9 cellular contexts compared by ENCODE assay signal in the genomic region with DNA sequence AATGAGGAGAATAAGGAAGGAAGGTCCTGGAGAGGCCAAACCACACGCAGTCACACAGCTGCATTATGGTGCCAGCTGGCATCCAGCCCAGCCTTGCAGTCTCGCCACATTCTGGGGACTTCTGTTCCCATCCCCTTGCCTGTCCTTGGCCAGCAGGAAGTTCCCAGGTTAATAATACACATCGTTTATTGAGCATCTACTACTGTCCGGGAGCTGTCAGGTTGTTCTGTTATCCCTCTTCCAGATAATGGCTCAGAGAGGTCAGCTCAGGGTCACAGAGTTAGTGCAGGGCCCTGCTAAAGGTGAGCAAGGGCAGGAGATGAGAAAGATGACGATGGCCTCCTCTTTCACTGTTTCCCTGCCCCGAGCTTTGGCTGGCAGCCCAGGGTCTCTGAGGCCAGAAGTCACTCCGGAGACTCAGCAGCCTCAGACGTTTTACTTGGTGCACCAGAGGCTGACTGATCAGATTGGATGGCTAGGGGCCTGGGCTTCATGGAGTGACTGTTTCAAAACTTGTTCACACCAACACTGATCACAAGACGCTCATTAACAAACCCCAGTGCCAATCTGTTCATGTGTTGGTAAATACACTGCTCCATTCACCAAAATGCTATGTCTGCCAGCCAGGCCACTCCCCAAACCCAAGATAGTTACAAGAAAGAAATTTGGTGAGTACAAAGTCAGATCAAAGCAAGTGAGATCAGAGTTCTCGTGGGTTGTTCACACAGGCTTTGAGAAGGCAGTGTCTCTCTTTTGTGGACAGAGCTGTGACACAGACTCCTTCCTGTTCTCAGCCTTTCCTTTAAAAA.
DNase-seq lines count a peak whose midpoint lies in the region; ATAC-seq lines count a peak whose summit lies in the region.
"Had no signal": no experiment of that assay in that cellular context is flagged by ENCODE, and none has a peak within 500 bp of the region (broad histone marks: within the 10 kb centered on the region; RNA-seq: fewer than 3 reads in every experiment).

No MANE protein-coding gene starts in this region.

- H3K4me3 Mint-ChIP-seq in activated CD8-positive, alpha-beta memory T cell treated with anti-CD3 and anti-CD28 coated beads, Interleukin-2, amount 10 ng/mL, durations not matched to agents 7 days and 5 days, result no peak overlapping the region
- H3K4me3 Mint-ChIP-seq in naive thymus-derived CD4-positive, alpha-beta T cell, result peak overlapping the region; percentile 47 to 80 (median 68)
- H3K4me3 Mint-ChIP-seq: naive B cell had no signal

- H3K9me3 Mint-ChIP-seq in activated CD8-positive, alpha-beta memory T cell treated with anti-CD3 and anti-CD28 coated beads, Interleukin-2, amount 10 ng/mL, durations not matched to agents 7 days and 5 days (ENCODE audit: low read depth), result no peaks in the 10 kb centered on the region
- H3K9me3 Mint-ChIP-seq in naive thymus-derived CD4-positive, alpha-beta T cell, result peaks cover 0 to under 1% (median 0%) of the 10 kb centered on the region in 11 donors

- H3K27ac Mint-ChIP-seq in activated CD8-positive, alpha-beta memory T cell treated with anti-CD3 and anti-CD28 coated beads, Interleukin-2, amount 10 ng/mL, durations not matched to agents 7 days and 5 days, result peak overlapping the region; percentile 54
- peak overlapping the region; percentile 18 to 93 (median 66) for H3K27ac Mint-ChIP-seq in naive thymus-derived CD4-positive, alpha-beta T cell
- H3K27ac Mint-ChIP-seq: naive B cell had no signal

- H3K4me3 ChIP-seq in SJCRH30 (no peak overlapping the region), H7 (ENCODE audit: insufficient read depth, low read depth, low read length) (no peak overlapping the region)
- H3K4me3 ChIP-seq in naive thymus-derived CD4-positive, alpha-beta T cell (ENCODE audit: low read length), result peak overlapping the region; percentile 24

- peaks cover 33% of the 10 kb centered on the region for H3K4me1 ChIP-seq in SJCRH30
- peaks cover 19 to 25% of the 10 kb centered on the region in 2 donors for H3K4me1 ChIP-seq in naive thymus-derived CD4-positive, alpha-beta T cell (ENCODE audit: control insufficient read depth in 2 of 2, insufficient read depth in 2 of 2, low read length in 2 of 2)

- H3K36me3 ChIP-seq in SJCRH30 (no peaks in the 10 kb centered on the region; the same call in 1 of the 2 replicates), H7 (replicated peaks; ENCODE audit: control insufficient read depth, insufficient read depth, low read length) (no peaks in the 10 kb centered on the region)
- no peaks in the 10 kb centered on the region for H3K36me3 ChIP-seq in naive thymus-derived CD4-positive, alpha-beta T cell (ENCODE audit: control insufficient read depth in 2 of 3, insufficient read depth in 3 of 3, low read length in 3 of 3)

- peak overlapping the region; percentile 3; the same call in 1 of the 2 replicates for H3K27ac ChIP-seq in SJCRH30
- no peak overlapping the region for H3K27ac ChIP-seq in naive thymus-derived CD4-positive, alpha-beta T cell (ENCODE audit: low read depth, low read length)

- POLR2A ChIA-PET in naive thymus-derived CD4-positive, alpha-beta T cell (lab: Charles Lee), result interaction anchor here (0.6 to 1.7 kb wide), 2 partner anchors 13 to 96 kb away, joined by 3 to 7 read pairs; no protein-coding TSS in a partner anchor

- no peaks in the 10 kb centered on the region for H3K27me3 Mint-ChIP-seq in activated CD8-positive, alpha-beta memory T cell treated with anti-CD3 and anti-CD28 coated beads, Interleukin-2, amount 10 ng/mL, durations not matched to agents 7 days and 5 days
- peaks cover 0 to 6% (median 4%) of the 10 kb centered on the region in 5 donors for H3K27me3 Mint-ChIP-seq in naive thymus-derived CD4-positive, alpha-beta T cell

- ATAC-seq in activated CD8-positive, alpha-beta memory T cell treated with anti-CD3 and anti-CD28 coated beads, Interleukin-2, amount 10 ng/mL, durations not matched to agents 7 days and 5 days, result peak; percentile 69
- peak; percentile 98 for ATAC-seq in naive thymus-derived CD4-positive, alpha-beta T cell
- ATAC-seq in GM21619 (IDR thresholded peaks at IDR 0.05; ENCODE audit: unreplicated experiment), result no peak

- no peaks in the 10 kb centered on the region for H3K36me3 Mint-ChIP-seq in activated CD8-positive, alpha-beta memory T cell treated with anti-CD3 and anti-CD28 coated beads, Interleukin-2, amount 10 ng/mL, durations not matched to agents 7 days and 5 days
- H3K36me3 Mint-ChIP-seq in naive thymus-derived CD4-positive, alpha-beta T cell, result no peaks in the 10 kb centered on the region
- H3K36me3 Mint-ChIP-seq: naive B cell had no signal

- H3K4me1 Mint-ChIP-seq in activated CD8-positive, alpha-beta memory T cell treated with anti-CD3 and anti-CD28 coated beads, Interleukin-2, amount 10 ng/mL, durations not matched to agents 7 days and 5 days, result peaks cover 7% of the 10 kb centered on the region
- H3K4me1 Mint-ChIP-seq in naive thymus-derived CD4-positive, alpha-beta T cell, result peaks cover 14 to 36% (median 26%) of the 10 kb centered on the region in 7 donors
- H3K4me1 Mint-ChIP-seq: naive B cell had no signal

- CTCF ChIA-PET in activated CD8-positive, alpha-beta memory T cell treated with anti-CD3 and anti-CD28 coated beads, Interleukin-2, amount 10 ng/mL, durations not matched to agents 7 days and 5 days (lab: Charles Lee), result interaction anchor here (1.0 to 7.1 kb wide), 6 partner anchors 9 to 96 kb away, joined by 3 to 65 read pairs (median 6); no protein-coding TSS in a partner anchor
- CTCF ChIA-PET in naive thymus-derived CD4-positive, alpha-beta T cell (lab: Charles Lee), result interaction anchor here (0.9 to 1.6 kb wide), 2 partner anchors 10 to 23 kb away, joined by 4 to 6 read pairs; no protein-coding TSS in a partner anchor

- H3K9me3 ChIP-seq in SJCRH30 (replicated peaks), result no peaks in the 10 kb centered on the region
- H3K9me3 ChIP-seq in naive thymus-derived CD4-positive, alpha-beta T cell (ENCODE audit: control insufficient read depth in 2 of 3, low read length in 3 of 3), result no peaks in the 10 kb centered on the region

- intact Hi-C loops in naive thymus-derived CD4-positive, alpha-beta T cell (cut with micrococcal nuclease), result no loop called here

- DNase-seq in activated CD8-positive, alpha-beta memory T cell treated with anti-CD3 and anti-CD28 coated beads, Interleukin-2, amount 10 ng/mL, durations not matched to agents 7 days and 5 days, result no peak
- no peak for DNase-seq in activated CD8-positive, alpha-beta memory T cell treated with anti-CD3 and anti-CD28 coated beads, Interleukin-2, amount 50 U/mL, for 48 hours
- peak; percentile 89 to 94 for DNase-seq in SJCRH30
- peak; percentile 81 for DNase-seq in dermis blood vessel endothelial cell
- peak in 7 of 9 donors; percentile 76 to 92 (median 89) for DNase-seq in naive thymus-derived CD4-positive, alpha-beta T cell
- no peak for DNase-seq in middle frontal gyrus (ENCODE audit: extremely low spot score, low spot score)
- no peak for DNase-seq in H7
- DNase-seq: naive B cell had no signal

- H3K27me3 ChIP-seq in SJCRH30 (no peaks in the 10 kb centered on the region), H7 (ENCODE audit: control insufficient read depth, insufficient read depth, low read length) (no peaks in the 10 kb centered on the region)
- no peaks in the 10 kb centered on the region for H3K27me3 ChIP-seq in naive thymus-derived CD4-positive, alpha-beta T cell (ENCODE audit: control insufficient read depth in 2 of 2, insufficient read depth in 2 of 2, low read length in 2 of 2)

Comparison
In these comparisons a context has a peak if more than half of its experiments do, and no peak if none do; other contexts are left out.
1. DNase-seq: peak in SJCRH30 (2 of 2), dermis blood vessel endothelial cell (single experiment) and naive thymus-derived CD4-positive, alpha-beta T cell (7 of 9); none in activated CD8-positive, alpha-beta memory T cell treated with anti-CD3 and anti-CD28 coated beads, Interleukin-2, amount 10 ng/mL, durations not matched to agents 7 days and 5 days (single experiment), activated CD8-positive, alpha-beta memory T cell treated with anti-CD3 and anti-CD28 coated beads, Interleukin-2, amount 50 U/mL, for 48 hours (single experiment), middle frontal gyrus (single experiment) and H7 (single experiment).